14 cellular contexts compared by ENCODE assay signal in the genomic region with DNA sequence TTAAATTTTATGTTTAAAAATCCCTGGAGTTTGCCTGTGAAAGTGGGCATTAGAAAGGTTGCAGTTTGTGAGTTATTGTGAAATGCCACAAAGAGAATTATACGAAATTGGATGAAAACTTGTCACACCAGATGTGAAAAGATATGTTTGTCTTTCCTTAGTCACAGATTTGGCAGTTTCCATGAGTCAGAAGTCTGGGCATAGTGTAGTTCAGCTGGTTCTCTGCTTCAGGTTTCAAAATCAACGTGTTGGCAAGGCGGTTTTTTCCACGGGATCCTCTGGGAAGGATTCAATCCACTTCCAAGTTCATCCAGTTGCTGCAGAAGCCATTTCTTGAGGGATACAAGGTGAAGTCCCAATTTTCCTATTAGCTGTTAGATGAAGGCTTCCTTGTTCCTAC.
DNase-seq lines count a peak whose midpoint lies in the region; ATAC-seq, FAIRE-seq and TF ChIP-seq lines count a peak whose summit lies in the region.
"Had no signal": no experiment of that assay in that cellular context is flagged by ENCODE, and none has a peak within 500 bp of the region (broad histone marks: within the 10 kb centered on the region; RNA-seq: fewer than 3 reads in every experiment).

No MANE protein-coding gene starts in this region.

- H3K4me1 ChIP-seq in PC-9 (replicated peaks; ENCODE audit: insufficient read depth): peaks cover 8% of the 10 kb centered on the region; the same call in 1 of the 2 replicates
- no peaks in the 10 kb centered on the region for H3K4me1 ChIP-seq in tibial artery
- H3K4me1 ChIP-seq in sigmoid colon: no peaks in the 10 kb centered on the region
- H3K4me1 ChIP-seq in heart right ventricle: no peaks in the 10 kb centered on the region

- H3K27ac Mint-ChIP-seq in osteocyte (ENCODE audit: unreplicated experiment): peak overlapping the region; percentile 82
- H3K27ac Mint-ChIP-seq: activated CD8-positive, alpha-beta T cell treated with anti-CD3 and anti-CD28 coated beads for 36 hours; CD4-positive, alpha-beta memory T cell had no signal

- no TSS peak for BruUV-seq in PC-9 (replicated peaks; lab: Mats Ljungman, UMichigan)

- intact Hi-C loops in PC-9 (cut with micrococcal nuclease; ENCODE audit: unreplicated experiment): loop anchor here (10.0 kb wide), 1 partner anchor 1460 kb away; no protein-coding TSS in a partner anchor
- intact Hi-C loops in tibial artery (cut with DNase I; ENCODE audit: low total_unique reads): no loop called here
- intact Hi-C loops in sigmoid colon (cut with DNase I): no loop called here
- intact Hi-C loops in heart right ventricle (cut with DNase I): no loop called here

- H3K27me3 ChIP-seq in PC-9 (ENCODE audit: insufficient read depth, low read depth): no peaks in the 10 kb centered on the region
- H3K27me3 ChIP-seq in tibial artery: no peaks in the 10 kb centered on the region
- H3K27me3 ChIP-seq in sigmoid colon: no peaks in the 10 kb centered on the region
- H3K27me3 ChIP-seq in heart right ventricle: no peaks in the 10 kb centered on the region

- no peaks in the 10 kb centered on the region for H3K9me2 ChIP-seq in PC-9 (ENCODE audit: insufficient read depth)

- ATAC-seq in heart right ventricle: no peak
- ATAC-seq: activated CD8-positive, alpha-beta T cell treated with anti-CD3 and anti-CD28 coated beads for 36 hours; left colon; naive thymus-derived CD4-positive, alpha-beta T cell had no signal

- 0 out of 2 replicates have a peak overlapping the region, but pooled peaks have one; percentile 22 for H2AFZ ChIP-seq in PC-9

- H3K4me2 ChIP-seq in PC-9: peak overlapping the region; percentile 38

- no peak overlapping the region for H3K4me3 Mint-ChIP-seq in osteocyte (ENCODE audit: unreplicated experiment)
- H3K4me3 Mint-ChIP-seq: activated CD8-positive, alpha-beta T cell treated with anti-CD3 and anti-CD28 coated beads for 36 hours; CD4-positive, alpha-beta memory T cell; naive thymus-derived CD4-positive, alpha-beta T cell had no signal

- TF ChIP-seq EP300 in sigmoid colon (IDR thresholded peaks at IDR 0.05): no peak

- H3K4me1 Mint-ChIP-seq in osteocyte (ENCODE audit: unreplicated experiment): peaks cover 12% of the 10 kb centered on the region
- H3K4me1 Mint-ChIP-seq: CD4-positive, alpha-beta memory T cell; naive thymus-derived CD4-positive, alpha-beta T cell had no signal

- CTCF ChIA-PET in PC-9 (lab: Charles Lee): no interaction called here

- H3K36me3 Mint-ChIP-seq in osteocyte (ENCODE audit: unreplicated experiment): no peaks in the 10 kb centered on the region
- H3K36me3 Mint-ChIP-seq: CD4-positive, alpha-beta memory T cell; naive thymus-derived CD4-positive, alpha-beta T cell had no signal

- H3K79me2 ChIP-seq in PC-9 (ENCODE audit: low read depth): no peaks in the 10 kb centered on the region

- H4K20me1 ChIP-seq in PC-9 (ENCODE audit: insufficient read depth): no peaks in the 10 kb centered on the region

- POLR2A ChIA-PET in PC-9 (lab: Charles Lee; ENCODE audit: unreplicated experiment): no interaction called here

- FAIRE-seq in GM19239 (lab: Jason Lieb, UNC): no peak

- 74 to 90% methylated on average over 4 of the region's 4 CpGs for WGBS in sigmoid colon, 2 donors
- 88 to 91% methylated on average over 4 of the region's 4 CpGs for WGBS in heart right ventricle, 2 donors

- H3K4me3 ChIP-seq in PC-9 (no peak overlapping the region), tibial artery (no peak overlapping the region), sigmoid colon (no peak overlapping the region), heart right ventricle (no peak overlapping the region)

- H3K9me3 ChIP-seq in PC-9 (ENCODE audit: insufficient read depth, low read depth) (no peaks in the 10 kb centered on the region), tibial artery (no peaks in the 10 kb centered on the region), sigmoid colon (no peaks in the 10 kb centered on the region), heart right ventricle (no peaks in the 10 kb centered on the region)

- no peak for TF ChIP-seq CTCF in PC-9 (conservative IDR thresholded peaks at IDR 0.05)
- TF ChIP-seq CTCF in osteocyte (IDR thresholded peaks at IDR 0.05): no peak
- no peak for TF ChIP-seq CTCF in tibial artery (IDR thresholded peaks at IDR 0.05)
- TF ChIP-seq CTCF in sigmoid colon (IDR thresholded peaks at IDR 0.05): no peak
- TF ChIP-seq CTCF in heart right ventricle (IDR thresholded peaks at IDR 0.05): no peak

- H3K36me3 ChIP-seq in PC-9 (ENCODE audit: low read depth) (no peaks in the 10 kb centered on the region), tibial artery (no peaks in the 10 kb centered on the region), sigmoid colon (no peaks in the 10 kb centered on the region), heart right ventricle (no peaks in the 10 kb centered on the region)

- no peak for TF ChIP-seq POLR2A in sigmoid colon (IDR thresholded peaks at IDR 0.05)

- 0 out of 2 replicates have a peak overlapping the region, but pooled peaks have one; percentile 19 for H3K27ac ChIP-seq in PC-9
- no peak overlapping the region for H3K27ac ChIP-seq in tibial artery
- H3K27ac ChIP-seq in sigmoid colon: no peak overlapping the region
- no peak overlapping the region for H3K27ac ChIP-seq in heart right ventricle

- peaks cover 15% of the 10 kb centered on the region for H3K9me3 Mint-ChIP-seq in osteocyte (ENCODE audit: unreplicated experiment)

- H3F3A ChIP-seq in PC-9 (ENCODE audit: insufficient read depth, low read depth): 0 out of 2 replicates have a peak, but pooled peaks cover 4% of the 10 kb centered on the region

- DNase-seq in EH (ENCODE audit: low read depth) (peak; percentile 58), PC-9 (peak; percentile 22 to 73), epidermal melanocyte (ENCODE audit: insufficient read length, low spot score) (peak; percentile 71), osteocyte (ENCODE audit: extremely low spot score, unreplicated experiment) (no peak), tibial artery (no peak), sigmoid colon (no peak), heart right ventricle (no peak), GM19239 (ENCODE audit: insufficient read length, low spot score) (no peak)
- DNase-seq: activated CD8-positive, alpha-beta T cell treated with anti-CD3 and anti-CD28 coated beads for 36 hours; CD4-positive, alpha-beta memory T cell; left colon; naive thymus-derived CD4-positive, alpha-beta T cell; NCI-H1092; substantia nigra had no signal

- H3K27me3 Mint-ChIP-seq in osteocyte (ENCODE audit: unreplicated experiment): no peaks in the 10 kb centered on the region
- H3K27me3 Mint-ChIP-seq: activated CD8-positive, alpha-beta T cell treated with anti-CD3 and anti-CD28 coated beads for 36 hours; CD4-positive, alpha-beta memory T cell; naive thymus-derived CD4-positive, alpha-beta T cell had no signal

Comparison
In these comparisons a context has a peak if more than half of its experiments do, and no peak if none do; other contexts are left out.
1. DNase-seq: peak in EH (single experiment), PC-9 (2 of 2) and epidermal melanocyte (single experiment); none in osteocyte (single experiment), tibial artery (0 of 2), sigmoid colon (single experiment), heart right ventricle (0 of 2) and GM19239 (single experiment).